ENCODE assay signal across 38 cellular contexts in genomic region chr1:39861003-39861402, GRCh38.
"Had no signal": no experiment of that assay in that cellular context is flagged by ENCODE, and none has a peak within 500 bp of the region (broad histone marks: within the 10 kb centered on the region; RNA-seq: fewer than 3 reads in every experiment).

No MANE protein-coding gene starts in this region.

- H3K36me3 ChIP-seq: adrenal gland, brain microvascular endothelial cell, breast epithelium had no signal

- H3K27me3 Mint-ChIP-seq: activated naive CD4-positive, alpha-beta T cell treated with anti-CD3 and anti-CD28 coated beads, Interleukin-2, amount 10 ng/mL, durations not matched to agents 7 days and 5 days; activated naive CD4-positive, alpha-beta T cell treated with anti-CD3 and anti-CD28 coated beads, Interleukin-2, amount 50 U/mL, for 24 hours; activated naive CD8-positive, alpha-beta T cell; activated naive CD8-positive, alpha-beta T cell treated with anti-CD3 and anti-CD28 coated beads for 36 hours; activated naive CD8-positive, alpha-beta T cell treated with anti-CD3 and anti-CD28 coated beads, Interleukin-2, amount 10 ng/mL, durations not matched to agents 7 days and 5 days; activated naive CD8-positive, alpha-beta T cell treated with anti-CD3 and anti-CD28 coated beads, Interleukin-2, amount 50 U/mL, for 24 hours; activated T-cell treated with anti-CD3 and anti-CD28 coated beads, Interleukin-2, amount 50 U/mL, for 24 hours; activated T-helper 17 cell treated with anti-CD3 and anti-CD28 coated beads, Interleukin-2, amount 50 U/mL, for 72 hours; brain; central memory CD8-positive, alpha-beta T cell had no signal

- H3K4me1 Mint-ChIP-seq: activated naive CD4-positive, alpha-beta T cell treated with anti-CD3 and anti-CD28 coated beads, Interleukin-2, amount 10 ng/mL, durations not matched to agents 7 days and 5 days; activated naive CD8-positive, alpha-beta T cell treated with anti-CD3 and anti-CD28 coated beads, Interleukin-2, amount 50 U/mL, for 24 hours; activated T-helper 17 cell treated with anti-CD3 and anti-CD28 coated beads, Interleukin-2, amount 50 U/mL, for 72 hours had no signal

- H3K4me1 ChIP-seq: adrenal gland, ascending aorta, breast epithelium had no signal

- H3K9me3 Mint-ChIP-seq: activated naive CD4-positive, alpha-beta T cell treated with anti-CD3 and anti-CD28 coated beads for 36 hours; activated naive CD4-positive, alpha-beta T cell treated with anti-CD3 and anti-CD28 coated beads, Interleukin-2, amount 10 ng/mL, durations not matched to agents 7 days and 5 days; activated naive CD4-positive, alpha-beta T cell treated with anti-CD3 and anti-CD28 coated beads, Interleukin-2, amount 50 U/mL, for 24 hours; activated naive CD4-positive, alpha-beta T cell treated with anti-CD3 and anti-CD28 coated beads, Interleukin-2, amount 50 U/mL, for 72 hours; activated naive CD8-positive, alpha-beta T cell treated with anti-CD3 and anti-CD28 coated beads for 36 hours; activated naive CD8-positive, alpha-beta T cell treated with anti-CD3 and anti-CD28 coated beads, Interleukin-2, amount 10 ng/mL, durations not matched to agents 7 days and 5 days; activated naive CD8-positive, alpha-beta T cell treated with anti-CD3 and anti-CD28 coated beads, Interleukin-2, amount 50 U/mL, for 24 hours; activated T-cell treated with anti-CD3 and anti-CD28 coated beads, Interleukin-2, amount 50 U/mL, for 24 hours; activated T-cell treated with anti-CD3 and anti-CD28 coated beads, Interleukin-2, amount 50 U/mL, for 4 hours; activated T-cell treated with anti-CD3 and anti-CD28 coated beads, Interleukin-2, amount 50 U/mL, for 72 hours; activated T-helper 1 cell treated with anti-CD3 and anti-CD28 coated beads, Interleukin-12 subunit alpha, Interleukin-12 subunit beta, Interleukin-2, Interleukin-4 antibody, amounts not matched to agents 30 ng/mL and 10 ng/mL and 1 ng/mL, durations not matched to agents 14 hours and 24 hours and 36 hours; activated T-helper 17 cell treated with anti-CD3 and anti-CD28 coated beads, Interleukin-2, amount 50 U/mL, for 72 hours; activated T-helper 2 cell treated with anti-CD3 and anti-CD28 coated beads, Interferon-gamma antibody, Interleukin-2, Interleukin-4, amounts not matched to agents 10 μg/mL and 5 μg/mL and 100 μg/mL, durations not matched to agents 14 hours and 24 hours and 36 hours; central memory CD8-positive, alpha-beta T cell had no signal

- H3K27ac ChIP-seq: adrenal gland, ascending aorta, body of pancreas, brain microvascular endothelial cell, breast epithelium, cardiac muscle cell had no signal

- H3K27ac Mint-ChIP-seq: activated naive CD4-positive, alpha-beta T cell treated with anti-CD3 and anti-CD28 coated beads for 36 hours; activated naive CD4-positive, alpha-beta T cell treated with anti-CD3 and anti-CD28 coated beads, Interleukin-2, amount 10 ng/mL, durations not matched to agents 7 days and 5 days; activated naive CD4-positive, alpha-beta T cell treated with anti-CD3 and anti-CD28 coated beads, Interleukin-2, amount 50 U/mL, for 24 hours; activated naive CD8-positive, alpha-beta T cell; activated naive CD8-positive, alpha-beta T cell treated with anti-CD3 and anti-CD28 coated beads for 36 hours; activated naive CD8-positive, alpha-beta T cell treated with anti-CD3 and anti-CD28 coated beads, Interleukin-2, amount 10 ng/mL, durations not matched to agents 7 days and 5 days; activated naive CD8-positive, alpha-beta T cell treated with anti-CD3 and anti-CD28 coated beads, Interleukin-2, amount 50 U/mL, for 24 hours; activated T-cell treated with anti-CD3 and anti-CD28 coated beads, Interleukin-2, amount 50 U/mL, for 24 hours; activated T-cell treated with anti-CD3 and anti-CD28 coated beads, Interleukin-2, amount 50 U/mL, for 72 hours; activated T-helper 1 cell treated with anti-CD3 and anti-CD28 coated beads, Interleukin-12 subunit alpha, Interleukin-12 subunit beta, Interleukin-2, Interleukin-4 antibody, amounts not matched to agents 30 ng/mL and 10 ng/mL and 1 ng/mL, durations not matched to agents 14 hours and 24 hours and 36 hours; activated T-helper 17 cell treated with anti-CD3 and anti-CD28 coated beads, Interleukin-2, amount 50 U/mL, for 72 hours; activated T-helper 2 cell treated with anti-CD3 and anti-CD28 coated beads, Interferon-gamma antibody, Interleukin-2, Interleukin-4, amounts not matched to agents 10 μg/mL and 5 μg/mL and 100 μg/mL, durations not matched to agents 14 hours and 24 hours and 36 hours had no signal

- H3K9me3 ChIP-seq: adrenal gland, ascending aorta, body of pancreas, breast epithelium had no signal

- DNase-seq: activated effector memory CD4-positive, alpha-beta T cell treated with anti-CD3 and anti-CD28 coated beads, Interleukin-2, amount 50 U/mL, for 16 hours; activated effector memory CD4-positive, alpha-beta T cell treated with Interleukin-2 at 50 U/mL for 16 hours; activated gamma-delta T cell; activated gamma-delta T cell treated with Interleukin-2 at 50 U/mL for 16 hours; activated naive CD4-positive, alpha-beta T cell; activated naive CD4-positive, alpha-beta T cell treated with anti-CD3 and anti-CD28 coated beads for 36 hours; activated naive CD4-positive, alpha-beta T cell treated with anti-CD3 and anti-CD28 coated beads, Interleukin-2, amount 10 ng/mL, durations not matched to agents 7 days and 5 days; activated naive CD4-positive, alpha-beta T cell treated with anti-CD3 and anti-CD28 coated beads, Interleukin-2, amount 50 U/mL, for 16 hours; activated naive CD4-positive, alpha-beta T cell treated with Interleukin-2 at 50 U/mL for 16 hours; activated naive CD8-positive, alpha-beta T cell treated with anti-CD3 and anti-CD28 coated beads for 36 hours; activated naive CD8-positive, alpha-beta T cell treated with anti-CD3 and anti-CD28 coated beads, Interleukin-2, amount 10 ng/mL, durations not matched to agents 7 days and 5 days; activated naive CD8-positive, alpha-beta T cell treated with anti-CD3 and anti-CD28 coated beads, Interleukin-2, amount 50 U/mL, for 24 hours; activated T-cell treated with anti-CD3 and anti-CD28 coated beads, Interleukin-2, amount 50 U/mL, for 1 hour; activated T-cell treated with anti-CD3 and anti-CD28 coated beads, Interleukin-2, amount 50 U/mL, for 24 hours; activated T-cell treated with anti-CD3 and anti-CD28 coated beads, Interleukin-2, amount 50 U/mL, for 4 hours; activated T-cell treated with anti-CD3 and anti-CD28 coated beads, Interleukin-2, amount 50 U/mL, for 48 hours; activated T-cell treated with anti-CD3 and anti-CD28 coated beads, Interleukin-2, amount 50 U/mL, for 72 hours; adrenal gland; amniotic stem cell; amygdala; anterior cingulate cortex; aorta; body of pancreas; brain microvascular endothelial cell; caudate nucleus; central memory CD4-positive, alpha-beta T cell; cerebellar nuclear complex had no signal

- H3K27me3 ChIP-seq: adrenal gland, ascending aorta, brain microvascular endothelial cell, breast epithelium, cardiac muscle cell had no signal

- H3K4me3 ChIP-seq: adrenal gland, ascending aorta, body of pancreas, breast epithelium, cardiac muscle cell had no signal

- H3K4me3 Mint-ChIP-seq: activated naive CD4-positive, alpha-beta T cell treated with anti-CD3 and anti-CD28 coated beads for 36 hours; activated naive CD4-positive, alpha-beta T cell treated with anti-CD3 and anti-CD28 coated beads, Interleukin-2, amount 10 ng/mL, durations not matched to agents 7 days and 5 days; activated naive CD4-positive, alpha-beta T cell treated with anti-CD3 and anti-CD28 coated beads, Interleukin-2, amount 50 U/mL, for 24 hours; activated naive CD8-positive, alpha-beta T cell; activated naive CD8-positive, alpha-beta T cell treated with anti-CD3 and anti-CD28 coated beads for 36 hours; activated naive CD8-positive, alpha-beta T cell treated with anti-CD3 and anti-CD28 coated beads, Interleukin-2, amount 10 ng/mL, durations not matched to agents 7 days and 5 days; activated naive CD8-positive, alpha-beta T cell treated with anti-CD3 and anti-CD28 coated beads, Interleukin-2, amount 50 U/mL, for 24 hours; activated T-cell treated with anti-CD3 and anti-CD28 coated beads, Interleukin-2, amount 50 U/mL, for 24 hours; activated T-cell treated with anti-CD3 and anti-CD28 coated beads, Interleukin-2, amount 50 U/mL, for 4 hours; activated T-cell treated with anti-CD3 and anti-CD28 coated beads, Interleukin-2, amount 50 U/mL, for 72 hours; activated T-helper 1 cell treated with anti-CD3 and anti-CD28 coated beads, Interleukin-12 subunit alpha, Interleukin-12 subunit beta, Interleukin-2, Interleukin-4 antibody, amounts not matched to agents 30 ng/mL and 10 ng/mL and 1 ng/mL, durations not matched to agents 14 hours and 24 hours and 36 hours; activated T-helper 17 cell treated with anti-CD3 and anti-CD28 coated beads, Interleukin-2, amount 50 U/mL, for 72 hours; brain; central memory CD8-positive, alpha-beta T cell had no signal

- ATAC-seq: activated naive CD4-positive, alpha-beta T cell treated with anti-CD3 and anti-CD28 coated beads, Interleukin-2, amount 50 U/mL, for 72 hours; activated naive CD8-positive, alpha-beta T cell treated with anti-CD3 and anti-CD28 coated beads, Interleukin-2, amount 50 U/mL, for 24 hours; activated T-cell treated with anti-CD3 and anti-CD28 coated beads, Interleukin-2, amount 50 U/mL, for 4 hours; activated T-cell treated with anti-CD3 and anti-CD28 coated beads, Interleukin-2, amount 50 U/mL, for 72 hours; activated T-helper 17 cell treated with anti-CD3 and anti-CD28 coated beads, Interleukin-2, amount 50 U/mL, for 72 hours; body of pancreas had no signal
